In genomic region chr10:92839191-92840085, GRCh38 we compare ENCODE assay signal across 8 cellular contexts. TPM values are rescaled to one million over a fixed set of nuclear protein-coding genes. Genes with fewer than 3 reads are reported as not detected.
DNase-seq lines count a peak whose midpoint lies in the region; ATAC-seq and TF ChIP-seq lines count a peak whose summit lies in the region.

No MANE protein-coding gene starts in this region.

- ATAC-seq in HG03196 (IDR thresholded peaks at IDR 0.05; ENCODE audit: unreplicated experiment) (no peak), GM21515 (IDR thresholded peaks at IDR 0.05; ENCODE audit: unreplicated experiment) (no peak), HG03460 (IDR thresholded peaks at IDR 0.05; ENCODE audit: unreplicated experiment) (no peak)

- TF ChIP-seq CTCF in GM12865 (IDR thresholded peaks at IDR 0.05; ENCODE audit: insufficient read depth, low read depth, low read length, missing control alignments) (peak; percentile 58), glutamatergic neuron (IDR thresholded peaks at IDR 0.05; ENCODE audit: partially characterized antibody, unreplicated experiment) (peak; percentile 66)

- H3K4me3 ChIP-seq in GM12865 (ENCODE audit: low read depth, low read length) = no peak overlapping the region

- no peaks in the 10 kb centered on the region for H3K4me1 Mint-ChIP-seq in glutamatergic neuron (ENCODE audit: low read depth, unreplicated experiment)

- H3K27me3 Mint-ChIP-seq in glutamatergic neuron (ENCODE audit: unreplicated experiment) = no peaks in the 10 kb centered on the region

- H3K27ac Mint-ChIP-seq in glutamatergic neuron (ENCODE audit: unreplicated experiment) = no peak overlapping the region

- DNase-seq in GM12865 (ENCODE audit: low read depth) = peak; percentile 56
- peak; percentile 1 for DNase-seq in NCI-H2171 (lab: John Stamatoyannopoulos, UW)
- peak; percentile 36 for DNase-seq in activated T-cell treated with anti-CD3 and anti-CD28 coated beads for 24 hours (ENCODE audit: low read depth)
- peak; percentile 80 for DNase-seq in glutamatergic neuron
- DNase-seq in stimulated activated CD4-positive, alpha-beta T cell treated with anti-CD3 and anti-CD28 coated beads, Interleukin-12 subunit alpha, Interleukin-12 subunit beta, amount 100 ng/mL, for 48 hours (ENCODE audit: low read depth in 2 of 3, low spot score in 1 of 3) = peak; percentile 52 to 66 (median 57)

- H3K9me3 Mint-ChIP-seq in glutamatergic neuron (ENCODE audit: unreplicated experiment) = no peaks in the 10 kb centered on the region

- no peak overlapping the region for H3K4me3 Mint-ChIP-seq in glutamatergic neuron (ENCODE audit: unreplicated experiment)

- H3K36me3 Mint-ChIP-seq in glutamatergic neuron (ENCODE audit: unreplicated experiment) = no peaks in the 10 kb centered on the region

RNA-seq across cellular contexts. Expression of gene EXOC6, which starts 8.9 kb away (rescaled TPM):
- 9.1 TPM for total RNA-seq in glutamatergic neuron (ENCODE audit: unreplicated experiment)

Comparison
In these comparisons a context has a peak if more than half of its experiments do, and no peak if none do; other contexts are left out.
1. DNase-seq: peak in every context shown above with its lines; median percentile 80 in glutamatergic neuron; 57 in stimulated activated CD4-positive, alpha-beta T cell treated with anti-CD3 and anti-CD28 coated beads, Interleukin-12 subunit alpha, Interleukin-12 subunit beta, amount 100 ng/mL, for 48 hours; 56 in GM12865; 36 in activated T-cell treated with anti-CD3 and anti-CD28 coated beads for 24 hours; 1 in NCI-H2171.